Comparison of ENCODE assay signal across 1 cellular context in the genomic region with DNA sequence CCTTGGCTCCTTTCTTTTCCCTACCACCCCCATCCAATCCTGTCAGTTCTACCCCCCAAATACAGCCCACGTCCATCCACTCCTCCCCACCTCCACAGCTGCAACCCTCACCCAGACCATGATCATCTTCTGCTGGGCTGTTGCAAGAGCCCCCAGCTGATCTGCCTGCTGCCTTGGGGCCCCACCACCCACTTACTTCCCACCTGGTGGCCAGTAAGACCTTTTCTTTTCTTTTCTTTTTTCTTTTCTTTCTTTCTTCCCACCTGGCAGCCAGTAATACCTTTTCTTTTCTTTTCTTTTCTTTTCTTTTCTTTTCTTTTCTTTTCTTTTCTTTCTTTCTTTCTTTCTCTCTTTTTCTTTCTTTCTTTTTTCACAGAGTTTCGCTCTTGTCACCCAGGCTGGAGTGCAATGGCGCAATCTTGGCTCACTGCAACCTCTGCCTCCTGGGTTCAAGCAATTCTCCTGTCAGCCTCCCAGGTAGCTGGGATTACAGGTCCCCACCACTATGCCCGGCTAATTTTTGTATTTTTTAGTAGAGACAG. TPM values are rescaled to one million over a fixed set of nuclear protein-coding genes. Genes with fewer than 3 reads are reported as not detected.
"Had no signal": no experiment of that assay in that cellular context is flagged by ENCODE, and none has a peak within 500 bp of the region (broad histone marks: within the 10 kb centered on the region; RNA-seq: fewer than 3 reads in every experiment).

No MANE protein-coding gene starts in this region.

RNA-seq across cellular contexts. Expression of a gene that starts 3.3 kb away (rescaled TPM):
- total RNA-seq: activated T-helper 2 cell treated with anti-CD3 and anti-CD28 coated beads, Interferon-gamma antibody, Interleukin-2, Interleukin-4, amounts not matched to agents 10 μg/mL and 5 μg/mL and 100 μg/mL, durations not matched to agents 14 hours and 24 hours and 36 hours had no signal
